In genomic region chr20:45910670-45911485, GRCh38 we compare ENCODE assay signal across 1 cellular context.
TF ChIP-seq lines count a peak whose summit lies in the region.

No MANE protein-coding gene starts in this region.

TF ChIP-seq in K562, 482 proteins besides CTCF, POLR2A, EP300 and RAD21 (continues in another document):
- 0 out of 4 replicates have a peak, but pooled peaks of 1 of the 2 experiments have one; percentile 46 for TF ChIP-seq TEAD1 (CRISPR knock-in tag; IDR thresholded peaks at IDR 0.05)
- TF ChIP-seq OTX1 (CRISPR knock-in tag; IDR thresholded peaks at IDR 0.05): 0 out of 2 replicates have a peak, but pooled peaks have one; percentile 17
- TF ChIP-seq ASH1L (IDR thresholded peaks at IDR 0.05; ENCODE audit: borderline replicate concordance, low read depth, partially characterized antibody): peak; percentile 51
- TF ChIP-seq HDGF (IDR thresholded peaks at IDR 0.05): peak; percentile 97
- peak; percentile 47; the same call in 1 of the 2 replicates for TF ChIP-seq GTF2F1 (IDR thresholded peaks at IDR 0.05; ENCODE audit: low read depth, low read length)
- peak in 1 of 2 experiments; percentile 60; a peak in 1 of 4 replicates for TF ChIP-seq MNT (conservative IDR thresholded peaks at IDR 0.05)
- TF ChIP-seq PKNOX1 (IDR thresholded peaks at IDR 0.05): peak; percentile 90
- TF ChIP-seq TAF7 (tag; IDR thresholded peaks at IDR 0.05): peak; percentile 75
- TF ChIP-seq CREM (IDR thresholded peaks at IDR 0.05; ENCODE audit: low read depth): peak; percentile 33; the same call in 1 of the 2 replicates
- TF ChIP-seq CBX5 (IDR thresholded peaks at IDR 0.05; ENCODE audit: borderline replicate concordance, low read depth): no peak
- no peak for TF ChIP-seq ZNF224 (CRISPR knock-in tag; IDR thresholded peaks at IDR 0.05)
- TF ChIP-seq HBP1 (CRISPR knock-in tag; IDR thresholded peaks at IDR 0.05): peak; percentile 74; the same call in 1 of the 2 replicates
- TF ChIP-seq ZKSCAN1 (IDR thresholded peaks at IDR 0.05; ENCODE audit: low read depth, low read length): no peak
- peak; percentile 72 for TF ChIP-seq TAF9B (IDR thresholded peaks at IDR 0.05; ENCODE audit: partially characterized antibody)
- peak; percentile 59; the same call in 1 of the 2 replicates for TF ChIP-seq SMAD4 (CRISPR knock-in tag; conservative IDR thresholded peaks at IDR 0.05)
- TF ChIP-seq RBFOX2 (IDR thresholded peaks at IDR 0.05; ENCODE audit: low read depth, low read length): peak; percentile 85
- 0 out of 2 replicates have a peak, but pooled peaks have one; percentile 43 for TF ChIP-seq ARID3A (IDR thresholded peaks at IDR 0.05; ENCODE audit: borderline replicate concordance, low read depth, low read length)
- no peak for TF ChIP-seq CREB5 (CRISPR knock-in tag; IDR thresholded peaks at IDR 0.05)
- peak; percentile 68 for TF ChIP-seq ZFX (CRISPR knock-in tag; IDR thresholded peaks at IDR 0.05)
- TF ChIP-seq ZEB2 (IDR thresholded peaks at IDR 0.05): peak; percentile 49; the same call in 1 of the 2 replicates
- 0 out of 2 replicates have a peak, but pooled peaks have one; percentile 23 for TF ChIP-seq ZBTB7A (IDR thresholded peaks at IDR 0.05; ENCODE audit: borderline replicate concordance, control insufficient read depth, low read depth, low read length)
- peak; percentile 80 for TF ChIP-seq CTBP1 (IDR thresholded peaks at IDR 0.05; ENCODE audit: borderline replicate concordance)
- peak; percentile 41; the same call in 1 of the 2 replicates for TF ChIP-seq HES1 (IDR thresholded peaks at IDR 0.05; ENCODE audit: low read depth)
- TF ChIP-seq ELF4 (CRISPR knock-in tag; IDR thresholded peaks at IDR 0.05): peak; percentile 86
- peak; percentile 89; the same call in 1 of the 2 replicates for TF ChIP-seq ZNF766 (CRISPR knock-in tag; conservative IDR thresholded peaks at IDR 0.05)
- 0 out of 2 replicates have a peak, but pooled peaks have one; percentile 2 for TF ChIP-seq TRIM25 (IDR thresholded peaks at IDR 0.05; ENCODE audit: borderline replicate concordance)
- no peak for TF ChIP-seq FOXA1 (IDR thresholded peaks at IDR 0.05; ENCODE audit: borderline replicate concordance)
- peak; percentile 55 for TF ChIP-seq MYC (IDR thresholded peaks at IDR 0.05; ENCODE audit: low read depth, low read length)
- no peak for TF ChIP-seq MYC (CRISPR knock-in tag; IDR thresholded peaks at IDR 0.05; ENCODE audit: borderline replicate concordance, low read depth)
- no peak for TF ChIP-seq ZNF212 (CRISPR knock-in tag; IDR thresholded peaks at IDR 0.05)
- TF ChIP-seq TFAP4 (CRISPR knock-in tag; IDR thresholded peaks at IDR 0.05; ENCODE audit: borderline replicate concordance): peak; percentile 66; the same call in 1 of the 2 replicates
- TF ChIP-seq HMGN3 (IDR thresholded peaks at IDR 0.05; ENCODE audit: borderline replicate concordance, extremely low read depth, insufficient read length, low read depth, low read length): peak; percentile 15
- TF ChIP-seq ELF1 (tag; IDR thresholded peaks at IDR 0.05): peak; percentile 51; the same call in 1 of the 2 replicates
- no peak for TF ChIP-seq BRD4 (IDR thresholded peaks at IDR 0.05)
- 0 out of 2 replicates have a peak, but pooled peaks have one; percentile 30 for TF ChIP-seq HDAC2 (IDR thresholded peaks at IDR 0.05)
- TF ChIP-seq ZNF436 (CRISPR knock-in tag; IDR thresholded peaks at IDR 0.05): no peak
- peak; percentile 83 for TF ChIP-seq GABPA (tag; conservative IDR thresholded peaks at IDR 0.05; ENCODE audit: low read depth)
- TF ChIP-seq POLR2B (IDR thresholded peaks at IDR 0.05; ENCODE audit: low read depth, partially characterized antibody): peak; percentile 91
- TF ChIP-seq ZNF398 (CRISPR knock-in tag; IDR thresholded peaks at IDR 0.05): no peak
- peak; percentile 81 for TF ChIP-seq SOX6 (IDR thresholded peaks at IDR 0.05)
- TF ChIP-seq RBM25 (IDR thresholded peaks at IDR 0.05; ENCODE audit: low read depth, low read length, severe bottlenecking): no peak
- peak in 1 of 3 experiments; percentile 72; a peak in 1 of 6 replicates for TF ChIP-seq ZBTB11 (CRISPR knock-in tag; IDR thresholded peaks at IDR 0.05)
- 0 out of 2 replicates have a peak, but pooled peaks have one; percentile 28 for TF ChIP-seq MXI1 (IDR thresholded peaks at IDR 0.05; ENCODE audit: low read depth, low read length)
- TF ChIP-seq TAL1 (IDR thresholded peaks at IDR 0.05): peak; percentile 27; the same call in 1 of the 2 replicates
- TF ChIP-seq TAF1 (IDR thresholded peaks at IDR 0.05; ENCODE audit: control insufficient read depth, extremely low read depth, insufficient read depth, low read length, severe bottlenecking): peak; percentile 79
- peak; percentile 77 for TF ChIP-seq FOSL1 (tag; conservative IDR thresholded peaks at IDR 0.05)
- TF ChIP-seq MAFF (IDR thresholded peaks at IDR 0.05; ENCODE audit: low read length): peak; percentile 65
- TF ChIP-seq SP1 (CRISPR knock-in tag; IDR thresholded peaks at IDR 0.05): peak; percentile 93
- no peak for TF ChIP-seq ZZZ3 (IDR thresholded peaks at IDR 0.05)
- TF ChIP-seq ARID1B (IDR thresholded peaks at IDR 0.05): peak; percentile 77
- peak; percentile 5 for TF ChIP-seq RBM22 (IDR thresholded peaks at IDR 0.05; ENCODE audit: low read depth, low read length, poor library complexity, severe bottlenecking)
- TF ChIP-seq ZBED1 (IDR thresholded peaks at IDR 0.05): 0 out of 2 replicates have a peak, but pooled peaks have one; percentile 57
- TF ChIP-seq SLC30A9 (CRISPR knock-in tag; IDR thresholded peaks at IDR 0.05): no peak
- no peak for TF ChIP-seq ZNF217 (CRISPR knock-in tag; IDR thresholded peaks at IDR 0.05)
